16 cellular contexts compared by ENCODE assay signal in the genomic region with DNA sequence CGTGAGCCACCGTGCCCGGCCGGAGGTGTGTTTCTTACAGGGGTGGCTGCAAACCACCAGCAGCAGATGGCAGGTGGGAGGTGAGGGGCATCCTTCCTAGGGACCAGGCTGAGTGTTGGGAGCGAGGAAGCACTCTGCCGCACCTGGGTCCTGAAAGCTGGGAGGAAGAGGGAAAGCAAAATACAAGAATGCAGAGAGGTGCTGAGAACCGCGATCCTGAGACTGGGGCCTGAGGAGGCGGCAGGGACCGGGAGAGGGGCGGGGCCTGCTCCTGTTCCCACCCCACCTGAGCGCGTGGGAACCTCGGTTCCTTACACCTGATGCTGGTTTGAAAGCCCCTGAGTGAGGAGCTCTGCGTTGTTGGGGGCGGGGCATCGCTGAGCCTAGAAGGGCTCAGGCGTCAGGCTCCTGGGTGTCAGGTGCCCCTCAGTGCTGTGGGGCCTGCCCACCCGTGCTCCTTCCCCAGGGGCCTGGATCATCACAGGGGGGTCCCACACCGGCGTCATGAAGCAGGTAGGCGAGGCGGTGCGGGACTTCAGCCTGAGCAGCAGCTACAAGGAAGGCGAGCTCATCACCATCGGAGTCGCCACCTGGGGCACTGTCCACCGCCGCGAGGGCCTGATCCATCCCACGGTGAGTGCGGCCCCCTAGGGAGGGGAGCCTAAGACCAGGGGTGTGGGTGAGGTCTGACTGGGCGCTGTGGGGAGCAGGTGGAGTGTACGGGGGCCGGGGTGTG. TPM values are rescaled to one million over a fixed set of nuclear protein-coding genes. Genes with fewer than 3 reads are reported as not detected.
DNase-seq lines count a peak whose midpoint lies in the region; ATAC-seq, FAIRE-seq and TF ChIP-seq lines count a peak whose summit lies in the region.
"Had no signal": no experiment of that assay in that cellular context is flagged by ENCODE, and none has a peak within 500 bp of the region (broad histone marks: within the 10 kb centered on the region; RNA-seq: fewer than 3 reads in every experiment).

No MANE protein-coding gene starts in this region.

- H3K79me1 ChIP-seq in neuronal stem cell (ENCODE audit: low read depth, low read length): no peaks in the 10 kb centered on the region

- no peaks in the 10 kb centered on the region for H3K9me3 ChIP-seq in neuronal stem cell (replicated peaks in 1 of 2; ENCODE audit: control insufficient read depth in 2 of 2, insufficient read depth in 1 of 2, low read depth in 1 of 2, low read length in 2 of 2)

- H2BK12ac ChIP-seq in neuronal stem cell (ENCODE audit: low read length): peak overlapping the region; percentile 7

- no peak overlapping the region for H3K4me2 ChIP-seq in neuronal stem cell (ENCODE audit: insufficient read depth, low read length, poor library complexity, severe bottlenecking)
- H3K4me2 ChIP-seq: KMS-11 had no signal

- DNase-seq in DMS53 (lab: John Stamatoyannopoulos, UW) (peak; percentile 56), DMS53 treated with DMSO at 0.1 percent for 48 hours (lab: John Stamatoyannopoulos, UW; ENCODE audit: unreplicated experiment) (no peak), HuH-7 (ENCODE audit: low spot score) (peak; percentile 32), glutamatergic neuron (peak; percentile 48), neuronal stem cell (ENCODE audit: low spot score) (no peak), DMS 273 (lab: John Stamatoyannopoulos, UW; ENCODE audit: unreplicated experiment) (no peak), RCC 7860 (ENCODE audit: low spot score) (no peak)
- DNase-seq: 8988T; activated CD4-positive, alpha-beta T cell treated with anti-CD3 and anti-CD28 coated beads for 36 hours; activated naive CD4-positive, alpha-beta T cell treated with anti-CD3 and anti-CD28 coated beads, Interleukin-2, amount 50 U/mL, for 16 hours; HFFc6; stimulated activated CD4-positive, alpha-beta T cell treated with anti-CD3 and anti-CD28 coated beads, Interleukin-4, amount 100 ng/mL, for 24 hours had no signal

- no peak overlapping the region for H4K91ac ChIP-seq in neuronal stem cell (ENCODE audit: low read depth, low read length, poor library complexity)

- TF ChIP-seq CTCF in glutamatergic neuron (IDR thresholded peaks at IDR 0.05; ENCODE audit: partially characterized antibody, unreplicated experiment): no peak

- peak overlapping the region; percentile 29 for H3K23ac ChIP-seq in neuronal stem cell (ENCODE audit: low read depth, low read length, poor library complexity)

- peak overlapping the region; percentile 60 for H3K9ac ChIP-seq in neuronal stem cell (ENCODE audit: low read depth, low read length, poor library complexity)
- H3K9ac ChIP-seq: KMS-11 had no signal

- peaks cover 3% of the 10 kb centered on the region for H3K9me3 Mint-ChIP-seq in glutamatergic neuron (ENCODE audit: unreplicated experiment)

- no peaks in the 10 kb centered on the region for H3K36me3 ChIP-seq in neuronal stem cell (replicated peaks in 1 of 2; ENCODE audit: control insufficient read depth in 2 of 2, insufficient read depth in 2 of 2, low read length in 2 of 2)

- no peak overlapping the region for H2BK15ac ChIP-seq in neuronal stem cell (ENCODE audit: low read length)

- H4K8ac ChIP-seq in neuronal stem cell (ENCODE audit: low read depth, low read length): peak overlapping the region; percentile 65

- peak overlapping the region; percentile 100 for H3K14ac ChIP-seq in neuronal stem cell (ENCODE audit: low read length)

- no CpG with 5 or more reads among the region's 35 CpGs for WGBS in neuronal stem cell (ENCODE audit: extremely low coverage in 2 of 2, insufficient read length in 2 of 2, insufficient replicate concordance in 1 of 2), 2 donors

- no peak overlapping the region for H2BK5ac ChIP-seq in neuronal stem cell (ENCODE audit: low read length)

- H3K27me3 ChIP-seq in neuronal stem cell (ENCODE audit: control insufficient read depth in 3 of 3, insufficient read depth in 3 of 3, low read depth in 1 of 3, low read length in 3 of 3): peaks cover 0 to 31% (median 18%) of the 10 kb centered on the region in 3 experiments

- no peak overlapping the region for H2BK120ac ChIP-seq in neuronal stem cell (ENCODE audit: low read depth, low read length)

- no peak overlapping the region for H3K4ac ChIP-seq in neuronal stem cell (ENCODE audit: low read length)

- no peak for FAIRE-seq in RCC 7860 (lab: Jason Lieb, UNC)
- FAIRE-seq: GM12891 had no signal

- H3K4me3 Mint-ChIP-seq in glutamatergic neuron (ENCODE audit: unreplicated experiment): no peak overlapping the region
- H3K4me3 Mint-ChIP-seq: activated CD4-positive, alpha-beta T cell treated with anti-CD3 and anti-CD28 coated beads for 36 hours; HFFc6 had no signal

- H2AK5ac ChIP-seq in neuronal stem cell (ENCODE audit: low read depth, low read length): peak overlapping the region; percentile 74

- no peak for ATAC-seq in GM21381 (IDR thresholded peaks at IDR 0.05; ENCODE audit: unreplicated experiment)
- ATAC-seq: activated CD4-positive, alpha-beta T cell treated with anti-CD3 and anti-CD28 coated beads for 36 hours had no signal

- peak overlapping the region; percentile 28 for H3K18ac ChIP-seq in neuronal stem cell (ENCODE audit: low read length)

- H3K27me3 Mint-ChIP-seq in glutamatergic neuron (ENCODE audit: unreplicated experiment): peaks cover 3% of the 10 kb centered on the region
- H3K27me3 Mint-ChIP-seq: activated CD4-positive, alpha-beta T cell treated with anti-CD3 and anti-CD28 coated beads for 36 hours had no signal

- no peak overlapping the region for H3K27ac ChIP-seq in neuronal stem cell (replicated peaks; ENCODE audit: low read length)
- H3K27ac ChIP-seq: KMS-11, SK-N-MC had no signal

- H3K36me3 Mint-ChIP-seq in glutamatergic neuron (ENCODE audit: unreplicated experiment): peaks cover 4% of the 10 kb centered on the region

- no peaks in the 10 kb centered on the region for H3K4me1 Mint-ChIP-seq in glutamatergic neuron (ENCODE audit: low read depth, unreplicated experiment)
- H3K4me1 Mint-ChIP-seq: activated CD4-positive, alpha-beta T cell treated with anti-CD3 and anti-CD28 coated beads for 36 hours had no signal

- no peak overlapping the region for H3K27ac Mint-ChIP-seq in glutamatergic neuron (ENCODE audit: unreplicated experiment)
- H3K27ac Mint-ChIP-seq: activated CD4-positive, alpha-beta T cell treated with anti-CD3 and anti-CD28 coated beads for 36 hours; HFFc6 had no signal

- no peak overlapping the region for H3K4me3 ChIP-seq in neuronal stem cell (ENCODE audit: low read length in 2 of 2)

- H3K4me1 ChIP-seq in neuronal stem cell (ENCODE audit: control insufficient read depth in 2 of 2, insufficient read depth in 1 of 2, low read depth in 1 of 2, low read length in 2 of 2): peaks cover 0 to 5% of the 10 kb centered on the region in 2 donors

- H2AFZ ChIP-seq in neuronal stem cell (ENCODE audit: low read length): no peak overlapping the region

RNA-seq across cellular contexts. Expression of a gene that starts 15.5 kb away (rescaled TPM):
- total RNA-seq in glutamatergic neuron (ENCODE audit: unreplicated experiment): not detected
- polyA plus RNA-seq in neuronal stem cell (2013, experiment 1 of 2): 0.03 TPM
- 0.03 TPM for polyA plus RNA-seq in neuronal stem cell (2013, experiment 2 of 2)

RNA-seq across cellular contexts. Expression of a gene that starts 29.7 kb away (rescaled TPM):
- 20.6 TPM for total RNA-seq in glutamatergic neuron (ENCODE audit: unreplicated experiment)
- 13.0 TPM for polyA plus RNA-seq in neuronal stem cell (2013, experiment 1 of 2)
- 12.0 TPM for polyA plus RNA-seq in neuronal stem cell (2013, experiment 2 of 2)

Comparison
In these comparisons a context has a peak if more than half of its experiments do, and no peak if none do; other contexts are left out.
1. DNase-seq: peak in DMS53 (single experiment), HuH-7 (single experiment) and glutamatergic neuron (single experiment); none in DMS53 treated with DMSO at 0.1 percent for 48 hours (single experiment), neuronal stem cell (single experiment), DMS 273 (single experiment) and RCC 7860 (single experiment).